In genomic region chr2:111701798-111702118, GRCh38 we compare ENCODE assay signal across 2 cellular contexts.
TF ChIP-seq lines count a peak whose summit lies in the region.

No MANE protein-coding gene starts in this region.

TF ChIP-seq in HEK293, 187 proteins besides CTCF, POLR2A, EP300 and RAD21 (continued from another document):
- no peak for TF ChIP-seq ELK4 (IDR thresholded peaks at IDR 0.05; ENCODE audit: borderline replicate concordance, low read depth, low read length)
- no peak for TF ChIP-seq BCL6B (tag by site-specific recombination; IDR thresholded peaks at IDR 0.05)
- no peak for TF ChIP-seq ZNF23 (tag by site-specific recombination; IDR thresholded peaks at IDR 0.05; ENCODE audit: borderline replicate concordance)
- no peak for TF ChIP-seq ZNF843 (tag by site-specific recombination; IDR thresholded peaks at IDR 0.05)
- no peak for TF ChIP-seq ZNF701 (tag by site-specific recombination; IDR thresholded peaks at IDR 0.05)
- TF ChIP-seq ZNF621 (tag by site-specific recombination; IDR thresholded peaks at IDR 0.05): no peak

TF ChIP-seq in K562, 482 proteins besides CTCF, POLR2A, EP300 and RAD21 (continued from another document):
- TF ChIP-seq CUX1 (CRISPR knock-in tag; IDR thresholded peaks at IDR 0.05): no peak
- TF ChIP-seq FOXK1 (CRISPR knock-in tag; IDR thresholded peaks at IDR 0.05; ENCODE audit: borderline replicate concordance): no peak
- no peak for TF ChIP-seq MITF (IDR thresholded peaks at IDR 0.05)
- TF ChIP-seq ZNF140 (CRISPR knock-in tag; IDR thresholded peaks at IDR 0.05): no peak
- TF ChIP-seq RUNX1 (IDR thresholded peaks at IDR 0.05; ENCODE audit: low read depth): no peak
- TF ChIP-seq CBFA2T3 (IDR thresholded peaks at IDR 0.05): no peak
- no peak for TF ChIP-seq TSC22D4 (tag; IDR thresholded peaks at IDR 0.05)
